ENCODE assay signal across 7 cellular contexts in genomic region chr17:49388290-49388640, GRCh38. TPM values are rescaled to one million over a fixed set of nuclear protein-coding genes. Genes with fewer than 3 reads are reported as not detected.
DNase-seq lines count a peak whose midpoint lies in the region; ATAC-seq and TF ChIP-seq lines count a peak whose summit lies in the region.

No MANE protein-coding gene starts in this region.

- no peaks in the 10 kb centered on the region for H3K27me3 ChIP-seq in neutrophil

- H3K27me3 Mint-ChIP-seq in activated CD4-positive, alpha-beta T cell treated with anti-CD3 and anti-CD28 coated beads, Interleukin-2, amount 10 ng/mL, durations not matched to agents 24 days and 14 days = no peaks in the 10 kb centered on the region

- H3K27ac Mint-ChIP-seq in activated CD4-positive, alpha-beta T cell treated with anti-CD3 and anti-CD28 coated beads, Interleukin-2, amount 10 ng/mL, durations not matched to agents 24 days and 14 days = peak overlapping the region; percentile 88

- peak; percentile 79 for DNase-seq in activated CD4-positive, alpha-beta T cell treated with anti-CD3 and anti-CD28 coated beads, Interleukin-2, amount 10 ng/mL, durations not matched to agents 24 days and 14 days
- DNase-seq in Right ventricle myocardium inferior (ENCODE audit: missing footprints) = no peak
- no peak for DNase-seq in activated CD8-positive, alpha-beta memory T cell treated with anti-CD3 and anti-CD28 coated beads for 24 hours

- H3K27ac ChIP-seq in neutrophil = peak overlapping the region; percentile 95

- H3K4me3 Mint-ChIP-seq in activated CD4-positive, alpha-beta T cell treated with anti-CD3 and anti-CD28 coated beads, Interleukin-2, amount 10 ng/mL, durations not matched to agents 24 days and 14 days = peak overlapping the region; percentile 72

- peaks cover 47% of the 10 kb centered on the region for H3K4me1 Mint-ChIP-seq in activated CD4-positive, alpha-beta T cell treated with anti-CD3 and anti-CD28 coated beads, Interleukin-2, amount 10 ng/mL, durations not matched to agents 24 days and 14 days

- H3K9me3 ChIP-seq in neutrophil = no peaks in the 10 kb centered on the region

- no peak for TF ChIP-seq CTCF in neutrophil (IDR thresholded peaks at IDR 0.05)

- peaks cover 49 to 60% of the 10 kb centered on the region in 2 experiments for H3K4me1 ChIP-seq in neutrophil (ENCODE audit: control insufficient read depth in 1 of 2, insufficient read depth in 1 of 2, low read depth in 1 of 2, low read length in 1 of 2)

- no peaks in the 10 kb centered on the region for H3K36me3 Mint-ChIP-seq in activated CD4-positive, alpha-beta T cell treated with anti-CD3 and anti-CD28 coated beads, Interleukin-2, amount 10 ng/mL, durations not matched to agents 24 days and 14 days (ENCODE audit: low read depth)

- H3K36me3 ChIP-seq in neutrophil = no peaks in the 10 kb centered on the region

- intact Hi-C loops in activated CD4-positive, alpha-beta T cell treated with anti-CD3 and anti-CD28 coated beads, Interleukin-2, amount 10 ng/mL, durations not matched to agents 24 days and 14 days (cut with micrococcal nuclease) = no loop called here
- intact Hi-C loops in Right ventricle myocardium inferior (cut with DNase I) = no loop called here

- peak overlapping the region; percentile 21 to 42 for H3K4me3 ChIP-seq in neutrophil (ENCODE audit: low read depth in 1 of 2, low read length in 1 of 2)

- no peaks in the 10 kb centered on the region for H3K9me3 Mint-ChIP-seq in activated CD4-positive, alpha-beta T cell treated with anti-CD3 and anti-CD28 coated beads, Interleukin-2, amount 10 ng/mL, durations not matched to agents 24 days and 14 days

- ATAC-seq in GM18858 (IDR thresholded peaks at IDR 0.05; ENCODE audit: unreplicated experiment) (peak; percentile 46), HG03175 (IDR thresholded peaks at IDR 0.05; ENCODE audit: unreplicated experiment) (peak; percentile 60), Right ventricle myocardium inferior (no peak), GM21526 (IDR thresholded peaks at IDR 0.05; ENCODE audit: low FRiP score, unreplicated experiment) (no peak)

RNA-seq across cellular contexts. Expression of gene ZNF652, which starts 26.2 kb away (rescaled TPM):
- 4.5 and 5.5 TPM in 2 replicates for total RNA-seq in activated CD4-positive, alpha-beta T cell treated with anti-CD3 and anti-CD28 coated beads, Interleukin-2, amount 10 ng/mL, durations not matched to agents 24 days and 14 days
- total RNA-seq in Right ventricle myocardium inferior = 19.0 TPM

RNA-seq across cellular contexts. Expression of gene PHB1, which starts 26.4 kb away (rescaled TPM):
- 440 and 448 TPM in 2 replicates for total RNA-seq in activated CD4-positive, alpha-beta T cell treated with anti-CD3 and anti-CD28 coated beads, Interleukin-2, amount 10 ng/mL, durations not matched to agents 24 days and 14 days
- 233 TPM for total RNA-seq in Right ventricle myocardium inferior

Comparison
In these comparisons a context has a peak if more than half of its experiments do, and no peak if none do; other contexts are left out.
1. ATAC-seq: peak in GM18858 (single experiment) and HG03175 (single experiment); none in Right ventricle myocardium inferior (single experiment) and GM21526 (single experiment).